26 cellular contexts compared by ENCODE assay signal in genomic region chr5:157672976-157673375, GRCh38. TPM values are rescaled to one million over a fixed set of nuclear protein-coding genes. Genes with fewer than 3 reads are reported as not detected.
"Had no signal": no experiment of that assay in that cellular context is flagged by ENCODE, and none has a peak within 500 bp of the region (broad histone marks: within the 10 kb centered on the region; RNA-seq: fewer than 3 reads in every experiment).

No MANE protein-coding gene starts in this region.

- H3K27ac ChIP-seq: hepatocyte, psoas muscle, testis, tibial nerve had no signal

- H3K27ac Mint-ChIP-seq: nephron progenitor cell; stimulated activated naive B cell treated with anti-CD40 and anti-IgM and Interleukin-4, amounts not matched to agents 10 μg/mL and 1 μg/mL and 100 μg/mL, for 72 hours; stimulated activated naive CD8-positive, alpha-beta T cell treated with anti-CD3 and anti-CD28 coated beads, Interleukin-15, amount 100 ng/mL, for 72 hours had no signal

- H3K36me3 ChIP-seq: tibial nerve had no signal

- FAIRE-seq: colon had no signal

- H3K9me3 Mint-ChIP-seq: stimulated activated naive B cell treated with anti-CD40 and anti-IgM and Interleukin-4, amounts not matched to agents 10 μg/mL and 1 μg/mL and 100 μg/mL, for 72 hours; stimulated activated naive CD8-positive, alpha-beta T cell treated with anti-CD3 and anti-CD28 coated beads, Interleukin-15, amount 100 ng/mL, for 72 hours had no signal

- H3K4me3 ChIP-seq: hepatocyte, psoas muscle, testis, tibial nerve had no signal

- H3K36me3 Mint-ChIP-seq: stimulated activated naive B cell treated with anti-CD40 and anti-IgM and Interleukin-4, amounts not matched to agents 10 μg/mL and 1 μg/mL and 100 μg/mL, for 72 hours had no signal

- DNase-seq: dermis blood vessel endothelial cell; foreskin melanocyte; head of caudate nucleus; left colon; mesendoderm; nephron progenitor cell; psoas muscle; retina; stimulated activated CD4-positive, alpha-beta T cell treated with anti-CD3 and anti-CD28 coated beads, Interleukin-2, amount 100 ng/mL, for 24 hours; stimulated activated CD4-positive, alpha-beta T cell treated with anti-CD3 and anti-CD28 coated beads, Interleukin-4, amount 100 ng/mL, for 4 hours; stimulated activated naive B cell treated with anti-CD40 and anti-IgM and Interleukin-4, amounts not matched to agents 10 μg/mL and 1 μg/mL and 100 μg/mL, for 72 hours; stimulated activated naive CD8-positive, alpha-beta T cell treated with anti-CD3 and anti-CD28 coated beads, Interleukin-15, amount 100 ng/mL, for 72 hours; testis had no signal

- ATAC-seq: left colon; naive thymus-derived CD4-positive, alpha-beta T cell; psoas muscle; sciatic nerve; stimulated activated naive B cell treated with anti-CD40 and anti-IgM and Interleukin-4, amounts not matched to agents 10 μg/mL and 1 μg/mL and 100 μg/mL, for 72 hours; stimulated activated naive CD8-positive, alpha-beta T cell treated with anti-CD3 and anti-CD28 coated beads, Interleukin-15, amount 100 ng/mL, for 72 hours had no signal

- H3K9me3 ChIP-seq: psoas muscle, testis, tibial nerve had no signal

- H3K27me3 ChIP-seq: hepatocyte, testis had no signal

RNA-seq across cellular contexts. Expression of gene C5orf52, which starts 1.6 kb away (rescaled TPM):
- total RNA-seq: dermis blood vessel endothelial cell; epithelial cell of proximal tubule; hepatocyte; kidney epithelial cell; liver; lung microvascular endothelial cell; naive thymus-derived CD4-positive, alpha-beta T cell; omental fat pad; psoas muscle; sciatic nerve; skeletal muscle tissue; subcutaneous adipose tissue; tibial nerve; urinary bladder had no signal
- polyA plus RNA-seq: hepatocyte; liver; naive thymus-derived CD4-positive, alpha-beta T cell; psoas muscle; urinary bladder had no signal

RNA-seq across cellular contexts. Expression of gene SOX30, which starts 20.7 kb away (rescaled TPM):
- total RNA-seq: hepatocyte, lung microvascular endothelial cell, skeletal muscle tissue, subcutaneous adipose tissue, urinary bladder had no signal
- polyA plus RNA-seq: hepatocyte had no signal
